In genomic region chr2:210172219-210172575, GRCh38 we compare ENCODE assay signal across 8 cellular contexts. TPM values are rescaled to one million over a fixed set of nuclear protein-coding genes. Genes with fewer than 3 reads are reported as not detected.
DNase-seq lines count a peak whose midpoint lies in the region; ATAC-seq and TF ChIP-seq lines count a peak whose summit lies in the region.

No MANE protein-coding gene starts in this region.

- H3F3A ChIP-seq in MM.1S (ENCODE audit: insufficient read depth, low read length), result peaks cover 31% of the 10 kb centered on the region
- H3F3A ChIP-seq in neural progenitor cell (ENCODE audit: low read depth), result peaks cover 23% of the 10 kb centered on the region

- H3K9me3 ChIP-seq in MM.1S (replicated peaks; ENCODE audit: insufficient read depth, low read length), result no peaks in the 10 kb centered on the region
- H3K9me3 ChIP-seq in duodenal mucosa (ENCODE audit: control insufficient read depth in 1 of 2, low read length in 2 of 2), result no peaks in the 10 kb centered on the region
- H3K9me3 ChIP-seq in neural progenitor cell (ENCODE audit: low read depth), result no peaks in the 10 kb centered on the region

- no peaks in the 10 kb centered on the region for H3K9me3 Mint-ChIP-seq in neural progenitor cell

- H3K4me1 ChIP-seq in MM.1S (ENCODE audit: low read length), result peaks cover 18% of the 10 kb centered on the region
- peaks cover 2 to 22% of the 10 kb centered on the region in 2 donors for H3K4me1 ChIP-seq in duodenal mucosa (ENCODE audit: control insufficient read depth in 1 of 2, insufficient read depth in 2 of 2, low read length in 2 of 2)
- H3K4me1 ChIP-seq in neural progenitor cell, result peaks cover 22% of the 10 kb centered on the region

- peaks cover 20% of the 10 kb centered on the region for H3K4me1 Mint-ChIP-seq in neural progenitor cell

- peaks cover 2% of the 10 kb centered on the region for H3K27me3 Mint-ChIP-seq in neural progenitor cell (ENCODE audit: insufficient read depth, low read depth)

- no peaks in the 10 kb centered on the region for H3K9me2 ChIP-seq in MM.1S (replicated peaks; ENCODE audit: insufficient read depth, low read length)

- no peaks in the 10 kb centered on the region for H3K36me3 Mint-ChIP-seq in neural progenitor cell

- H2AFZ ChIP-seq in MM.1S (ENCODE audit: low read length) (0 out of 2 replicates have a peak overlapping the region, but pooled peaks have one; percentile 26), neural progenitor cell (replicated peaks) (peak overlapping the region; percentile 83)

- H3K27ac Mint-ChIP-seq in neural progenitor cell, result peak overlapping the region; percentile 54

- ATAC-seq in HG02852 (IDR thresholded peaks at IDR 0.05; ENCODE audit: unreplicated experiment) (no peak), HG03097 (IDR thresholded peaks at IDR 0.05; ENCODE audit: low FRiP score, unreplicated experiment) (no peak)

- peak overlapping the region; percentile 86 for H3K4me3 Mint-ChIP-seq in neural progenitor cell

- no peak for DNase-seq in MM.1S
- DNase-seq in neural progenitor cell (ENCODE audit: low spot score), result peak; percentile 56
- DNase-seq in GM10248 (ENCODE audit: extremely low spot score), result no peak
- no peak for DNase-seq in NCI-H446 (lab: John Stamatoyannopoulos, UW)

- H3K79me2 ChIP-seq in MM.1S (ENCODE audit: low read length) (peaks cover 32% of the 10 kb centered on the region), neural progenitor cell (ENCODE audit: low read depth) (peaks cover 33% of the 10 kb centered on the region)

- H3K4me3 ChIP-seq in MM.1S (ENCODE audit: low read length) (peak overlapping the region; percentile 72), duodenal mucosa (ENCODE audit: low read depth in 1 of 2, low read length in 2 of 2) (peak overlapping the region; percentile 74 to 90), neural progenitor cell (peak overlapping the region; percentile 83)

- H3K4me2 ChIP-seq in MM.1S (ENCODE audit: low read depth, low read length) (peak overlapping the region; percentile 76), neural progenitor cell (peak overlapping the region; percentile 89)

- TF ChIP-seq CTCF in C4-2B (conservative IDR thresholded peaks at IDR 0.05), result no peak
- no peak for TF ChIP-seq CTCF in MM.1S (IDR thresholded peaks at IDR 0.05; ENCODE audit: low read length)
- TF ChIP-seq CTCF in neural progenitor cell (IDR thresholded peaks at IDR 0.05), result no peak
- no peak for TF ChIP-seq CTCF in GM10248 (IDR thresholded peaks at IDR 0.05; ENCODE audit: control extremely low read depth, extremely low read depth, low read depth, missing control alignments)

- H3K27me3 ChIP-seq in MM.1S (replicated peaks; ENCODE audit: insufficient read depth, low read length), result no peaks in the 10 kb centered on the region
- H3K27me3 ChIP-seq in duodenal mucosa (ENCODE audit: control insufficient read depth in 1 of 2, insufficient read depth in 2 of 2, low read length in 2 of 2), result no peaks in the 10 kb centered on the region
- peaks cover 5% of the 10 kb centered on the region for H3K27me3 ChIP-seq in neural progenitor cell

- no peaks in the 10 kb centered on the region for H4K20me1 ChIP-seq in MM.1S (ENCODE audit: insufficient read depth, low read length)
- H4K20me1 ChIP-seq in neural progenitor cell (ENCODE audit: low read depth), result no peaks in the 10 kb centered on the region

- peak overlapping the region; percentile 89 for H3K9ac ChIP-seq in MM.1S (ENCODE audit: low read length)
- H3K9ac ChIP-seq in duodenal mucosa (ENCODE audit: low read depth in 1 of 2, low read length in 2 of 2), result peak overlapping the region; percentile 76 to 86
- peak overlapping the region; percentile 1 for H3K9ac ChIP-seq in neural progenitor cell

- no peaks in the 10 kb centered on the region for H3K36me3 ChIP-seq in MM.1S (replicated peaks; ENCODE audit: insufficient read depth, low read length)
- no peaks in the 10 kb centered on the region for H3K36me3 ChIP-seq in duodenal mucosa (ENCODE audit: control insufficient read depth in 1 of 2, insufficient read depth in 2 of 2, low read length in 2 of 2)
- no peaks in the 10 kb centered on the region for H3K36me3 ChIP-seq in neural progenitor cell

- POLR2A ChIA-PET in GM10248 (lab: Yijun Ruan, JAX), result no interaction called here

- CTCF ChIA-PET in GM10248 (lab: Yijun Ruan, JAX), result interaction anchor here (0.9 to 2.0 kb wide), 3 partner anchors 15 to 26 kb away, joined by 3 to 6 read pairs (median 3); no protein-coding TSS in a partner anchor

- H3K27ac ChIP-seq in C4-2B (peak overlapping the region; percentile 96), MM.1S (ENCODE audit: low read length) (peak overlapping the region; percentile 97), duodenal mucosa (ENCODE audit: low read depth, low read length) (no peak overlapping the region), neural progenitor cell (no peak overlapping the region)

RNA-seq across cellular contexts. Expression of gene KANSL1L, which starts 1.0 kb away (rescaled TPM):
- total RNA-seq in neural progenitor cell (ENCODE audit: low replicate concordance), result 31.2 and 51.8 TPM in 2 replicates

RNA-seq across cellular contexts. Expression of gene ACADL, which starts 53.0 kb away (rescaled TPM):
- total RNA-seq in neural progenitor cell (ENCODE audit: low replicate concordance), result 0.09 TPM in 1 of 2 replicates, not detected in the other

Comparison
In these comparisons a context has a peak if more than half of its experiments do, and no peak if none do; other contexts are left out.
1. H3K27ac ChIP-seq: peak in C4-2B (single experiment) and MM.1S (single experiment); none in duodenal mucosa (single experiment) and neural progenitor cell (single experiment).
2. H3K9ac ChIP-seq: peak in every context shown above with its lines; median percentile 89 in MM.1S; 81 in duodenal mucosa; 1 in neural progenitor cell.
3. Peak in every context shown above with its lines, with median percentiles within 50 percentile points of each other: H3K4me3 ChIP-seq.